15 cellular contexts compared by ENCODE assay signal in the genomic region with DNA sequence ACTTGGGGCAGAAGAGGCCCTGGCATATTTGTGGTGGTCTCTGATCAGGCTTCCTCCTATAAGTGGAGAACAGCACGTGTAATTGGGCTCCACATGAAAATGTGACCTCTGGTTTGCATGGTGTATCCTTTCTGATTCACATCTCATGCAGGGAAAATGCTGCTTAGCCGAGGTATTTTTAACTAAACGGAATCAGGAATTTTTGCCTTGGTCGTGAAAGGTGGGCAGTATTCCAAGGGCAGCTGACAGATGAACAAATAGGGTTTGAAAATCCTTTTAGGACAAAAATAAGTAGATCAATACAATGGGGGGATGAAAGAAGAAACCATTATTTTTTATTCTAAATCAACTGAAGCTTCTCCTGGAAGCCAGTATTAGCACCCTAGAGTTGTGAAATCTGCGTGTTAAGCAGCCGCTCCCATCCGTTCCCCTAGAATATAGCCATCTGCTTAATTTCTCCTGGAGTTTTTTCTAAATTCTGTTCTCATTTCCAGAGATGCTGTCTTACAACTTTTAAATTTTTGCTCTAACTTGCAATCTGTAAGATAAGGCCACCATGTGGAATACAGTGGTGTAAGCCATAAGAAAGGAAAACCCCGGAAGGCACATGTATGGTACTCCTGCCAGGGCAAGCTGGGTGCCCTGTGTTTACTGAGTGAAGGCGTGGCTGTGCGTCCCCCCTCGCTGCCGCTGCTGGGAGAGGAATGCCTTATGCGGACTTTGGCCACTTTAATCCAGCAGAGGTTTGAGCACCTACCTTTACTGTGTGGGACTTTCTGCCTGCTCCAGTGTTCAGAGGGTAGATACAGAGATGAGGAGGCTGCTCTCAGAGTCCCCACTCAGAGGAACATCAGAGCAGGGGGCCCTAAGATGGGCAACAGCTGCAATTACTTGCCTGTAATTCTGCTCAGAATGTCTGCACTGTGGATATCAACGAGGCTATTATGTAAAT. TPM values are rescaled to one million over a fixed set of nuclear protein-coding genes. Genes with fewer than 3 reads are reported as not detected.
DNase-seq lines count a peak whose midpoint lies in the region; ATAC-seq lines count a peak whose summit lies in the region.
"Had no signal": no experiment of that assay in that cellular context is flagged by ENCODE, and none has a peak within 500 bp of the region (broad histone marks: within the 10 kb centered on the region; RNA-seq: fewer than 3 reads in every experiment).

No MANE protein-coding gene starts in this region.

- peaks cover 5 to 24% of the 10 kb centered on the region in 2 donors for H3K36me3 ChIP-seq in duodenal mucosa (ENCODE audit: control insufficient read depth in 1 of 2, insufficient read depth in 2 of 2, low read length in 2 of 2)

- no peaks in the 10 kb centered on the region for H3K27me3 ChIP-seq in duodenal mucosa (ENCODE audit: control insufficient read depth in 1 of 2, insufficient read depth in 2 of 2, low read length in 2 of 2)
- H3K27me3 ChIP-seq: neutrophil had no signal

- H3K36me3 Mint-ChIP-seq in activated naive CD4-positive, alpha-beta T cell treated with anti-CD3 and anti-CD28 coated beads, Interleukin-2, amount 10 ng/mL, durations not matched to agents 7 days and 5 days, result peaks cover 49% of the 10 kb centered on the region

- H3K4me3 Mint-ChIP-seq in activated naive CD4-positive, alpha-beta T cell treated with anti-CD3 and anti-CD28 coated beads, Interleukin-2, amount 10 ng/mL, durations not matched to agents 7 days and 5 days, result no peak overlapping the region
- H3K4me3 Mint-ChIP-seq: activated CD8-positive, alpha-beta memory T cell treated with anti-CD3 and anti-CD28 coated beads, Interleukin-2, amount 10 ng/mL, durations not matched to agents 7 days and 5 days; activated naive CD8-positive, alpha-beta T cell had no signal

- H3K27ac ChIP-seq in duodenal mucosa (ENCODE audit: low read depth, low read length), result no peak overlapping the region
- H3K27ac ChIP-seq: HL-60, neutrophil, VCaP had no signal

- no peaks in the 10 kb centered on the region for H3K9me3 Mint-ChIP-seq in activated naive CD4-positive, alpha-beta T cell treated with anti-CD3 and anti-CD28 coated beads, Interleukin-2, amount 10 ng/mL, durations not matched to agents 7 days and 5 days

- no peak overlapping the region for H3K9ac ChIP-seq in duodenal mucosa (ENCODE audit: low read depth in 1 of 2, low read length in 2 of 2)

- ATAC-seq in left lobe of liver (peak; percentile 96), GM21515 (IDR thresholded peaks at IDR 0.05; ENCODE audit: unreplicated experiment) (no peak)
- ATAC-seq: activated CD8-positive, alpha-beta memory T cell treated with anti-CD3 and anti-CD28 coated beads, Interleukin-2, amount 10 ng/mL, durations not matched to agents 7 days and 5 days had no signal

- no peaks in the 10 kb centered on the region for H3K9me3 ChIP-seq in duodenal mucosa (ENCODE audit: control insufficient read depth in 1 of 2, low read length in 2 of 2)
- H3K9me3 ChIP-seq: neutrophil had no signal

- H3K27me3 Mint-ChIP-seq in activated naive CD4-positive, alpha-beta T cell treated with anti-CD3 and anti-CD28 coated beads, Interleukin-2, amount 10 ng/mL, durations not matched to agents 7 days and 5 days, result no peaks in the 10 kb centered on the region
- H3K27me3 Mint-ChIP-seq: activated CD8-positive, alpha-beta memory T cell treated with anti-CD3 and anti-CD28 coated beads, Interleukin-2, amount 10 ng/mL, durations not matched to agents 7 days and 5 days; activated naive CD8-positive, alpha-beta T cell had no signal

- peaks cover 32% of the 10 kb centered on the region for H3K4me1 Mint-ChIP-seq in activated naive CD4-positive, alpha-beta T cell treated with anti-CD3 and anti-CD28 coated beads, Interleukin-2, amount 10 ng/mL, durations not matched to agents 7 days and 5 days

- peaks cover 27 to 30% of the 10 kb centered on the region in 2 donors for H3K4me1 ChIP-seq in duodenal mucosa (ENCODE audit: control insufficient read depth in 1 of 2, insufficient read depth in 2 of 2, low read length in 2 of 2)

- peak overlapping the region; percentile 3 to 45 for H3K4me3 ChIP-seq in duodenal mucosa (ENCODE audit: low read depth in 1 of 2, low read length in 2 of 2)

- no peak overlapping the region for H3K27ac Mint-ChIP-seq in activated naive CD4-positive, alpha-beta T cell treated with anti-CD3 and anti-CD28 coated beads, Interleukin-2, amount 10 ng/mL, durations not matched to agents 7 days and 5 days
- H3K27ac Mint-ChIP-seq: activated CD8-positive, alpha-beta memory T cell treated with anti-CD3 and anti-CD28 coated beads, Interleukin-2, amount 10 ng/mL, durations not matched to agents 7 days and 5 days; activated naive CD8-positive, alpha-beta T cell had no signal

- CTCF ChIA-PET in activated naive CD4-positive, alpha-beta T cell treated with anti-CD3 and anti-CD28 coated beads, Interleukin-2, amount 10 ng/mL, durations not matched to agents 7 days and 5 days (lab: Charles Lee), result no interaction called here

- DNase-seq in NCI-H526 treated with DMSO at 0.1 percent for 48 hours (lab: John Stamatoyannopoulos, UW) (peak; percentile 9), left lobe of liver (ENCODE audit: low spot score) (peak; percentile 78), superior temporal gyrus (ENCODE audit: extremely low spot score) (peak; percentile 61), SIG-M5 treated with dmso at 0.1 percent for 504 hours (lab: John Stamatoyannopoulos, UW; ENCODE audit: unreplicated experiment) (no peak)
- no peak for DNase-seq in stimulated activated CD8-positive, alpha-beta memory T cell treated with anti-CD3 and anti-CD28 coated beads, Interleukin-4, amount 100 ng/mL, for 48 hours
- no peak for DNase-seq in activated naive CD4-positive, alpha-beta T cell treated with anti-CD3 and anti-CD28 coated beads, Interleukin-2, amount 10 ng/mL, durations not matched to agents 7 days and 5 days
- DNase-seq: activated CD8-positive, alpha-beta memory T cell treated with anti-CD3 and anti-CD28 coated beads, Interleukin-2, amount 10 ng/mL, durations not matched to agents 7 days and 5 days; C1 segment of cervical spinal cord; NCI-H2107 had no signal

RNA-seq across cellular contexts. Expression of gene SYNJ2, which starts 52.4 kb away (rescaled TPM):
- 5.5 TPM for total RNA-seq in left lobe of liver

Comparison
In these comparisons a context has a peak if more than half of its experiments do, and no peak if none do; other contexts are left out.
1. DNase-seq: peak in NCI-H526 treated with DMSO at 0.1 percent for 48 hours (single experiment), left lobe of liver (single experiment) and superior temporal gyrus (single experiment); none in stimulated activated CD8-positive, alpha-beta memory T cell treated with anti-CD3 and anti-CD28 coated beads, Interleukin-4, amount 100 ng/mL, for 48 hours (single experiment), activated naive CD4-positive, alpha-beta T cell treated with anti-CD3 and anti-CD28 coated beads, Interleukin-2, amount 10 ng/mL, durations not matched to agents 7 days and 5 days (single experiment) and SIG-M5 treated with dmso at 0.1 percent for 504 hours (single experiment).